8 cellular contexts compared by ENCODE assay signal in genomic region chrX:15854712-15855561, GRCh38. TPM values are rescaled to one million over a fixed set of nuclear protein-coding genes. Genes with fewer than 3 reads are reported as not detected.
DNase-seq lines count a peak whose midpoint lies in the region; ATAC-seq and TF ChIP-seq lines count a peak whose summit lies in the region.

Gene AP1S2 (minus strand): TSS chrX:15854813. CDS start chrX:15852524, 2,289 bp downstream.

- peaks cover 36% of the 10 kb centered on the region for H3K4me1 ChIP-seq in PC-3 (ENCODE audit: insufficient read depth, low read length)

- BruUV-seq in PC-3 (replicated peaks; lab: Mats Ljungman, UMichigan), result TSS peak; percentile 82

- no peaks in the 10 kb centered on the region for H3K9me3 ChIP-seq in PC-3 (ENCODE audit: low read length)

- peak within 1 kb of the TSS; percentile 70 for H3K27ac ChIP-seq in PC-3 (ENCODE audit: low read length)
- H3K27ac ChIP-seq in epithelial cell of prostate, result peak within 1 kb of the TSS; percentile 62

- TF ChIP-seq CTCF in PC-3 (conservative IDR thresholded peaks at IDR 0.05; ENCODE audit: low read depth, low read length), result no peak

- no peaks in the 10 kb centered on the region for H3K27me3 ChIP-seq in PC-3 (ENCODE audit: low read length)

- H3K9me2 ChIP-seq in PC-3 (replicated peaks; ENCODE audit: low read length), result no peaks in the 10 kb centered on the region

- CTCF ChIA-PET in PC-3 (lab: Charles Lee), result interaction anchor here (0.5 to 0.7 kb wide), 2 partner anchors 42 to 117 kb away, joined by 3 to 4 read pairs; no protein-coding TSS in a partner anchor

- DNase-seq in DMS153 treated with DMSO at 0.1 percent for 48 hours (lab: John Stamatoyannopoulos, UW; ENCODE audit: unreplicated experiment), result peak; percentile 52
- DNase-seq in Jurkat, Clone E6-1 (ENCODE audit: low read depth, low spot score), result peak; percentile 87
- peak; percentile 93 for DNase-seq in PC-3
- DNase-seq in activated T-cell treated with anti-CD3 and anti-CD28 coated beads for 48 hours (ENCODE audit: low read depth), result peak; percentile 89
- peak; percentile 57 for DNase-seq in epithelial cell of prostate (ENCODE audit: low read depth, low spot score)
- peak; percentile 96 for DNase-seq in mucosa of gallbladder (ENCODE audit: low spot score)
- DNase-seq in stimulated activated CD8-positive, alpha-beta memory T cell treated with anti-CD3 and anti-CD28 coated beads, Interleukin-4, amount 100 ng/mL, for 24 hours (ENCODE audit: low read depth), result peak; percentile 96

- H3F3A ChIP-seq in PC-3 (ENCODE audit: low read length, unreplicated experiment), result no peaks in the 10 kb centered on the region

- H2AFZ ChIP-seq in PC-3 (ENCODE audit: low read length), result peak within 1 kb of the TSS; percentile 87

- peaks cover 18% of the 10 kb centered on the region; the same call in 1 of the 2 replicates for H3K79me2 ChIP-seq in PC-3 (ENCODE audit: low read length)

- peak within 1 kb of the TSS; percentile 93 for H3K4me2 ChIP-seq in PC-3 (ENCODE audit: low read length)

- H3K4me3 ChIP-seq in Jurkat, Clone E6-1 (ENCODE audit: low read length), result peak within 1 kb of the TSS; percentile 63
- H3K4me3 ChIP-seq in PC-3 (ENCODE audit: low read length), result peak within 1 kb of the TSS; percentile 80

- H4K20me1 ChIP-seq in PC-3 (ENCODE audit: low read length), result no peaks in the 10 kb centered on the region

- intact Hi-C loops in PC-3 (cut with micrococcal nuclease), result loop anchor here (10.0 kb wide), 2 partner anchors 270 to 810 kb away; partner anchors contain the start of gene GRPR

- POLR2A ChIA-PET in PC-3 (lab: Charles Lee; ENCODE audit: unreplicated experiment), result interaction anchor here (0.6 kb wide), 1 partner anchor 116 kb away, joined by 3 read pairs; no protein-coding TSS in a partner anchor

- ATAC-seq in GM21717 (IDR thresholded peaks at IDR 0.05; ENCODE audit: unreplicated experiment), result peak; percentile 94
- peak; percentile 92 for ATAC-seq in PC-3

- no peaks in the 10 kb centered on the region for H3K36me3 ChIP-seq in PC-3 (ENCODE audit: low read depth, low read length)

- H3K9ac ChIP-seq in PC-3 (ENCODE audit: low read length), result peak within 1 kb of the TSS; percentile 63

RNA-seq across cellular contexts. Expression of gene AP1S2, which starts in this region (rescaled TPM):
- polyA plus RNA-seq in Jurkat, Clone E6-1 (2012; ENCODE audit: insufficient read depth, insufficient read length), result 20.9 TPM
- 28.2 and 28.3 TPM in 2 replicates for total RNA-seq in PC-3 (2014; rRNA removed)
- total RNA-seq in mucosa of gallbladder, result 25.2 TPM

Comparison
In these comparisons a context has a peak if more than half of its experiments do, and no peak if none do; other contexts are left out.
1. Peak in every context shown above with its lines: DNase-seq, ATAC-seq, H3K4me3 ChIP-seq and H3K27ac ChIP-seq.